ENCODE assay signal across 2 cellular contexts in the genomic region with DNA sequence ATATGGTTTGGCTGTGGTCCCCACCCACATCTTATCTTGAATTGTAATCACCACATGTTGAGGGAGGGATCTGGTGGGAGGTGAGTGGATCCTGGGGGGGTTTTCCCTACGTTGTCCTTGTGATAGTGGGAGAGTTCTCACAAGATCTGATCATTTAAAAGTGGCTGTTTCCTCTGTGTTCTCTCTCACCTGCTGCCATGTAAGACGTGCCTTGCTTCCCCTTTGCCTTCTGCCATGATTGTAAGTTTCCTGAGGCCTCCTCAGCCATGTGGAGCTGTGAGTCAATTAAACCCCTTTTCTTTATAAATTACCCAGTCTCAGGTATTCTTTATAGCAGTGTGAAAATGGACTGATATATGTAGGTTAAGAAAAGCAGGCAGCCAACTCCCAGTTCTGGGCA. TPM values are rescaled to one million over a fixed set of nuclear protein-coding genes. Genes with fewer than 3 reads are reported as not detected.
"Had no signal": no experiment of that assay in that cellular context is flagged by ENCODE, and none has a peak within 500 bp of the region (broad histone marks: within the 10 kb centered on the region; RNA-seq: fewer than 3 reads in every experiment).

No MANE protein-coding gene starts in this region.

RNA-seq across cellular contexts. Expression of a gene that starts 29.7 kb away (rescaled TPM):
- total RNA-seq: GM23248, H4 had no signal
- polyA plus RNA-seq: GM23248 had no signal
